In genomic region chr2:154827286-154827685, GRCh38 we compare ENCODE assay signal across 15 cellular contexts.
A peak's percentile ranks its signal among the peaks of the same experiment; 100 is the strongest.
DNase-seq lines count a peak whose midpoint lies in the region; ATAC-seq, FAIRE-seq and TF ChIP-seq lines count a peak whose summit lies in the region.
"Had no signal": no experiment of that assay in that cellular context is flagged by ENCODE, and none has a peak within 500 bp of the region (broad histone marks: within the 10 kb centered on the region; RNA-seq: fewer than 3 reads in every experiment).

No MANE protein-coding gene starts in this region.

- H3K4me3 ChIP-seq in SK-N-SH (ENCODE audit: low read depth in 2 of 2, low read length in 1 of 2), result no peak overlapping the region
- no peak overlapping the region for H3K4me3 ChIP-seq in OCI-LY1 (ENCODE audit: low read depth, low read length, poor library complexity, severe bottlenecking)
- no peak overlapping the region for H3K4me3 ChIP-seq in ovary
- H3K4me3 ChIP-seq: BLaER1 had no signal

- POLR2A ChIA-PET in SK-N-SH (lab: Yijun Ruan, JAX), result no interaction called here

- H3K36me3 ChIP-seq in SK-N-SH (replicated peaks in 1 of 2; ENCODE audit: control insufficient read depth in 1 of 2, insufficient read depth in 2 of 2, low read length in 1 of 2) (no peaks in the 10 kb centered on the region), OCI-LY1 (ENCODE audit: insufficient read depth, low read length) (no peaks in the 10 kb centered on the region), ovary (no peaks in the 10 kb centered on the region)
- H3K36me3 ChIP-seq: BLaER1 had no signal

- H3K9ac ChIP-seq in SK-N-SH, result no peak overlapping the region
- no peak overlapping the region for H3K9ac ChIP-seq in OCI-LY1 (ENCODE audit: low read length)
- H3K9ac ChIP-seq: BLaER1 had no signal

- ATAC-seq in SK-N-SH treated with all-trans-retinoic acid at 6 μM for 48 hours, result no peak
- ATAC-seq in HG03108 (IDR thresholded peaks at IDR 0.05; ENCODE audit: unreplicated experiment), result no peak

- TF ChIP-seq POLR2A in ovary (IDR thresholded peaks at IDR 0.05), result no peak

- H3K4me2 ChIP-seq in SK-N-SH, result no peak overlapping the region
- no peak overlapping the region for H3K4me2 ChIP-seq in OCI-LY1 (ENCODE audit: low read length)
- H3K4me2 ChIP-seq: BLaER1 had no signal

- H3K9me2 ChIP-seq in SK-N-SH, result no peaks in the 10 kb centered on the region
- no peaks in the 10 kb centered on the region for H3K9me2 ChIP-seq in OCI-LY1 (ENCODE audit: low read depth, low read length)

- intact Hi-C loops in ovary (cut with DNase I), result no loop called here

- H2AFZ ChIP-seq in SK-N-SH (ENCODE audit: low read depth), result no peak overlapping the region
- 0 out of 2 replicates have a peak overlapping the region, but pooled peaks have one; percentile 72 for H2AFZ ChIP-seq in OCI-LY1 (ENCODE audit: low read length)

- H3K79me2 ChIP-seq in SK-N-SH (ENCODE audit: insufficient read depth) (no peaks in the 10 kb centered on the region), OCI-LY1 (ENCODE audit: insufficient read depth, low read length) (no peaks in the 10 kb centered on the region)

- WGBS in SK-N-SH (ENCODE audit: low lambda C conversion rate), result 32% methylated on average over 1 of the region's 1 CpG
- WGBS in ovary, 3 donors, result 56 to 63% (median 60%) methylated on average over 1 of the region's 1 CpG

- H3K4me1 ChIP-seq in SK-N-SH (ENCODE audit: control insufficient read depth in 1 of 2, insufficient read depth in 2 of 2, low read depth in 1 of 2, low read length in 1 of 2) (no peaks in the 10 kb centered on the region; a peak in 2 of 4 replicates), OCI-LY1 (ENCODE audit: insufficient read depth, low read length, severe bottlenecking) (peaks cover 11% of the 10 kb centered on the region), ovary (ENCODE audit: insufficient read depth) (no peaks in the 10 kb centered on the region)
- H3K4me1 ChIP-seq: BLaER1, Caco-2 had no signal

- DNase-seq in SK-N-SH (peak; percentile 2), NCI-H446 treated with DMSO at 0.1 percent for 48 hours (lab: John Stamatoyannopoulos, UW) (peak; percentile 42), ovary (no peak), urothelium cell line (ENCODE audit: low spot score) (no peak)
- DNase-seq: 8988T; AML-193; Caco-2; CD8-positive, alpha-beta memory T cell; HCEC 1CT; HFFc6 had no signal

- H3K9me3 ChIP-seq in SK-N-SH, result no peaks in the 10 kb centered on the region
- H3K9me3 ChIP-seq in OCI-LY1 (ENCODE audit: low read length), result no peaks in the 10 kb centered on the region
- no peaks in the 10 kb centered on the region for H3K9me3 ChIP-seq in ovary
- H3K9me3 ChIP-seq: BLaER1, Caco-2 had no signal

- no peak for FAIRE-seq in urothelium cell line (lab: Jason Lieb, UNC)
- FAIRE-seq: HTR-8/SVneo had no signal

- TF ChIP-seq EP300 in SK-N-SH (IDR thresholded peaks at IDR 0.05; ENCODE audit: borderline replicate concordance in 1 of 2, low read depth in 1 of 2, low read length in 1 of 2), result no peak
- TF ChIP-seq EP300 in ovary (IDR thresholded peaks at IDR 0.05), result no peak

- TF ChIP-seq RAD21 in SK-N-SH (IDR thresholded peaks at IDR 0.05; ENCODE audit: low read length), result no peak

- TF ChIP-seq CTCF in SK-N-SH (IDR thresholded peaks at IDR 0.05), result no peak
- TF ChIP-seq CTCF in OCI-LY1 (IDR thresholded peaks at IDR 0.05; ENCODE audit: low read length), result no peak
- TF ChIP-seq CTCF in ovary (IDR thresholded peaks at IDR 0.05), result no peak

- no peaks in the 10 kb centered on the region for H3F3A ChIP-seq in SK-N-SH (replicated peaks; ENCODE audit: insufficient read depth)
- no peaks in the 10 kb centered on the region for H3F3A ChIP-seq in OCI-LY1 (ENCODE audit: insufficient read depth, low read length)

- no peaks in the 10 kb centered on the region for H4K20me1 ChIP-seq in SK-N-SH (ENCODE audit: insufficient read depth)
- no peaks in the 10 kb centered on the region for H4K20me1 ChIP-seq in OCI-LY1 (ENCODE audit: insufficient read depth, low read length)
- H4K20me1 ChIP-seq: BLaER1 had no signal

- H3K27me3 ChIP-seq in SK-N-SH (ENCODE audit: insufficient read depth), result no peaks in the 10 kb centered on the region
- H3K27me3 ChIP-seq in OCI-LY1 (ENCODE audit: insufficient read depth, low read length), result no peaks in the 10 kb centered on the region
- no peaks in the 10 kb centered on the region for H3K27me3 ChIP-seq in ovary
- H3K27me3 ChIP-seq: BLaER1 had no signal

- H3K27ac ChIP-seq in SK-N-SH (ENCODE audit: low read depth in 2 of 2, low read length in 1 of 2) (no peak overlapping the region), OCI-LY1 (ENCODE audit: low read depth, low read length, poor library complexity, severe bottlenecking) (no peak overlapping the region), ovary (no peak overlapping the region)
- H3K27ac ChIP-seq: BLaER1 had no signal

- CTCF ChIA-PET in SK-N-SH (lab: Yijun Ruan, JAX), result no interaction called here

TF ChIP-seq in SK-N-SH, 30 proteins besides CTCF, POLR2A, EP300 and RAD21:
- TF ChIP-seq TAF1 (IDR thresholded peaks at IDR 0.05; ENCODE audit: borderline replicate concordance, low read depth, low read length) (no peak), GATA2 (CRISPR knock-in tag; IDR thresholded peaks at IDR 0.05) (peak; percentile 41; the same call in 1 of the 2 replicates)

TF ChIP-seq in SK-N-SH treated with all-trans-retinoic acid at 6 μM for 48 hours, 23 proteins besides CTCF, POLR2A, EP300 and RAD21:
- TF ChIP-seq BACH2 (CRISPR knock-in tag; IDR thresholded peaks at IDR 0.05; ENCODE audit: borderline replicate concordance) (no peak), TSHZ2 (CRISPR knock-in tag; IDR thresholded peaks at IDR 0.05) (no peak)

Comparison
In these comparisons a context has a peak if more than half of its experiments do, and no peak if none do; other contexts are left out.
1. DNase-seq: peak in SK-N-SH (single experiment) and NCI-H446 treated with DMSO at 0.1 percent for 48 hours (single experiment); none in ovary (0 of 5) and urothelium cell line (single experiment).